28 cellular contexts compared by ENCODE assay signal in genomic region chr3:144820726-144821125, GRCh38.
"Had no signal": no experiment of that assay in that cellular context is flagged by ENCODE, and none has a peak within 500 bp of the region (broad histone marks: within the 10 kb centered on the region; RNA-seq: fewer than 3 reads in every experiment).

No MANE protein-coding gene starts in this region.

- H3K4me3 ChIP-seq: psoas muscle, right lobe of liver, sigmoid colon, spleen, suprapubic skin, testis, tibial artery, transverse colon, upper lobe of right lung, uterus had no signal

- H3K27me3 ChIP-seq: neutrophil, right lobe of liver, sigmoid colon, spleen, suprapubic skin, testis, tibial artery, transverse colon, upper lobe of right lung, uterus had no signal

- ATAC-seq: naive thymus-derived CD8-positive, alpha-beta T cell; natural killer cell treated with Interleukin-12 subunit alpha and Interleukin-12 subunit beta and Interleukin-15 and Interleukin-18, amount 100 ng/mL, for 72 hours; psoas muscle; right cardiac atrium; right lobe of liver; stimulated activated naive CD8-positive, alpha-beta T cell treated with anti-CD3 and anti-CD28 coated beads, Interleukin-15, amount 100 ng/mL, for 72 hours; stimulated activated naive CD8-positive, alpha-beta T cell treated with anti-CD3 and anti-CD28 coated beads, Interleukin-15, Interleukin-2, amounts not matched to agents 100 U/mL and 50 U/mL, for 24 hours; upper lobe of right lung had no signal

- FAIRE-seq: small intestine had no signal

- H3K36me3 ChIP-seq: neutrophil, right lobe of liver, sigmoid colon, spleen, suprapubic skin, tibial artery, transverse colon, upper lobe of right lung, uterus had no signal

- H3K9me3 ChIP-seq: neutrophil, psoas muscle, right lobe of liver, sigmoid colon, spleen, suprapubic skin, testis, tibial artery, transverse colon, upper lobe of right lung, uterus had no signal

- H3K27ac ChIP-seq: neutrophil, parathyroid adenoma, psoas muscle, right lobe of liver, sigmoid colon, spleen, suprapubic skin, testis, tibial artery, transverse colon, upper lobe of right lung, uterus had no signal

- DNase-seq: naive thymus-derived CD8-positive, alpha-beta T cell; nephron progenitor cell; nucleus accumbens; posterior cingulate gyrus; psoas muscle; right cardiac atrium; right lobe of liver; sigmoid colon; small intestine; spleen; stimulated activated CD4-positive, alpha-beta T cell treated with anti-CD3 and anti-CD28 coated beads, Interleukin-12 subunit alpha, Interleukin-12 subunit beta, amount 100 ng/mL, for 4 hours; stimulated activated CD4-positive, alpha-beta T cell treated with anti-CD3 and anti-CD28 coated beads, Interleukin-1b, Interleukin-23, amount 100 ng/mL, for 48 hours; stimulated activated CD4-positive, alpha-beta T cell treated with anti-CD3 and anti-CD28 coated beads, Interleukin-4, amount 100 ng/mL, for 1 hour; stimulated activated CD4-positive, alpha-beta T cell treated with anti-CD3 and anti-CD28 coated beads, Interleukin-4, amount 100 ng/mL, for 4 hours; stimulated activated CD8-positive, alpha-beta memory T cell treated with anti-CD3 and anti-CD28 coated beads, Interleukin-4, amount 100 ng/mL, for 48 hours; stimulated activated naive CD4-positive, alpha-beta T cell; stimulated activated naive CD8-positive, alpha-beta T cell treated with anti-CD3 and anti-CD28 coated beads, Interleukin-15, amount 100 ng/mL, for 72 hours; stimulated activated naive CD8-positive, alpha-beta T cell treated with anti-CD3 and anti-CD28 coated beads, Interleukin-15, Interleukin-2, amounts not matched to agents 100 U/mL and 50 U/mL, for 24 hours; substantia nigra; testis; tibial artery; transverse colon; upper lobe of right lung; uterus had no signal

- H3K4me1 ChIP-seq: parathyroid adenoma, psoas muscle, right lobe of liver, sigmoid colon, spleen, suprapubic skin, testis, tibial artery, transverse colon, upper lobe of right lung, uterus had no signal
